8 cellular contexts compared by ENCODE assay signal in genomic region chr12:56359851-56360767, GRCh38. TPM values are rescaled to one million over a fixed set of nuclear protein-coding genes. Genes with fewer than 3 reads are reported as not detected.
A peak's percentile ranks its signal among the peaks of the same experiment; 100 is the strongest.
DNase-seq lines count a peak whose midpoint lies in the region; ATAC-seq and TF ChIP-seq lines count a peak whose summit lies in the region.

TSS of gene STAT2 (minus strand) at chr12:56360107. CDS start at chr12:56356571, 3,536 bp downstream.

- intact Hi-C loops in spleen (cut with DNase I; ENCODE audit: low total_unique reads) = loop anchor here (10.0 kb wide), 1 partner anchor 85 kb away; the partner anchor contains the start of gene TIMELESS

- TF ChIP-seq POLR2A in spleen (IDR thresholded peaks at IDR 0.05) = peak in 2 of 3 donors; percentile 62 to 85

- WGBS in spleen, 5 donors = 0 to 1% (median 1%) methylated on average over 47 to 54 of the region's 54 CpGs

- no peaks in the 10 kb centered on the region for H3K9me3 Mint-ChIP-seq in central memory CD8-positive, alpha-beta T cell

- peaks cover 0 to 27% (median 12%) of the 10 kb centered on the region in 6 donors for H3K36me3 ChIP-seq in spleen

- DNase-seq in AG09309 (ENCODE audit: low read depth) (peak; percentile 100), NCI-H446 (lab: John Stamatoyannopoulos, UW) (peak; percentile 95 to 99), inferior parietal cortex (ENCODE audit: extremely low spot score) (peak; percentile 99), spleen (peak; percentile 100)
- DNase-seq in activated CD4-positive, CD25-positive, alpha-beta regulatory T cell treated with anti-CD3 and anti-CD28 coated beads, Interleukin-2, amount 50 U/mL, for 16 hours (ENCODE audit: low read depth, low spot score) = peak; percentile 99
- DNase-seq in central memory CD8-positive, alpha-beta T cell (ENCODE audit: low spot score in 2 of 2) = peak; percentile 97 to 100

- no peak for TF ChIP-seq CTCF in AG09309 (IDR thresholded peaks at IDR 0.05; ENCODE audit: control insufficient read depth, insufficient read depth, low read depth, low read length, missing control alignments)
- peak in 3 of 11 experiments; percentile 21 to 54 (median 38) for TF ChIP-seq CTCF in spleen (IDR thresholded peaks at IDR 0.05 in 8 of 11, conservative IDR thresholded peaks at IDR 0.05 in 3 of 11)

- H3K4me3 Mint-ChIP-seq in central memory CD8-positive, alpha-beta T cell = peak within 1 kb of the TSS; percentile 90

- H3K27me3 ChIP-seq in spleen (replicated peaks in 1 of 7) = no peaks in the 10 kb centered on the region

- peaks cover 16% of the 10 kb centered on the region for H3K4me1 Mint-ChIP-seq in central memory CD8-positive, alpha-beta T cell

- H3K27me3 Mint-ChIP-seq in central memory CD8-positive, alpha-beta T cell = no peaks in the 10 kb centered on the region

- peaks cover 13 to 50% (median 32%) of the 10 kb centered on the region in 6 donors for H3K4me1 ChIP-seq in spleen

- H3K4me3 ChIP-seq in AG09309 (ENCODE audit: control insufficient read depth, low read depth, low read length) = peak within 1 kb of the TSS; percentile 73
- H3K4me3 ChIP-seq in spleen = peak within 1 kb of the TSS; percentile 60 to 86 (median 72)

- H3K27ac Mint-ChIP-seq in central memory CD8-positive, alpha-beta T cell (ENCODE audit: low read depth) = peak within 1 kb of the TSS; percentile 98

- H3K27ac ChIP-seq in spleen = peak within 1 kb of the TSS; percentile 85 to 95 (median 92)

- peaks cover 13% of the 10 kb centered on the region for H3K36me3 Mint-ChIP-seq in central memory CD8-positive, alpha-beta T cell (ENCODE audit: insufficient read depth)

- H3K9me3 ChIP-seq in spleen = no peaks in the 10 kb centered on the region

- ATAC-seq in GM19025 (IDR thresholded peaks at IDR 0.05; ENCODE audit: low read depth, unreplicated experiment) (peak; percentile 91), HG03342 (IDR thresholded peaks at IDR 0.05; ENCODE audit: unreplicated experiment) (peak; percentile 93)
- peak; percentile 97 for ATAC-seq in central memory CD8-positive, alpha-beta T cell (replicated peaks; ENCODE audit: extremely low read depth, poor library complexity, severe bottlenecking)

RNA-seq across cellular contexts. Expression of gene STAT2, which starts in this region (rescaled TPM):
- total RNA-seq in spleen = 100 to 1,000 TPM; 219 to 262 (median 233) TPM
- polyA plus RNA-seq in spleen = 10 to 100 TPM; 41.5 to 89.7 (median 71.7) TPM

Comparison
In these comparisons a context has a peak if more than half of its experiments do, and no peak if none do; other contexts are left out.
1. Peak in every context shown above with its lines: DNase-seq, ATAC-seq, H3K4me3 ChIP-seq and H3K27ac ChIP-seq.